ENCODE assay signal across 20 cellular contexts in the genomic region with DNA sequence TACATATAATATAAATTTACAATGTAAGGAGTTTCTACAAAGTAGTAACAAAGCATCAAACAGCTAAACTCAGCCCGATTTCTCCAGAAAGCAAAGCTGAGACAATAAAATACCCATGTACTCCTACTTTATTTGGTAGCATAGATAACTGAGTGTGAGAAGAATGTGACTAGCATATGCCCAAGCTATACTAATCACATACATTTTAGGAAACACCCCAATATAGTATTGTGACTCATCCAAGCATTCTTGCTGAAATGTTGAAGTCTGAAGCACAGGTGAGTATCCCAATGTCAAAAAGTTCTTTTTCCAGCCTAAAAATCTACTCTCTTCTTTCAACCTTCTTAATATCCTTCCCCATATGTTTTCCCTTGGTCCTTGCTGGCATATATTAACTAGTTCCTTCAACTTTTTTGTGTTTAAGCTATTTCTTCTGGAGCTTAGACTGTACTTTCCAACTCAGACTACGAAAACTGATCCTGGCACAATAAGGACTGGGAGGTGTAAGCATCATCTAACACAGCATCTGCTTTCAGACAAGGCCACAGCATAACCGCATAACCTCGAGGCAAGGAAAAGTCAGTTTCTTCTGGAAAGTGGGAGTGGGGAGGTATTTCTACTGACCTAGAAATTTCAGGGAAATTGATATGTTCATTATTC.
A peak's percentile ranks its signal among the peaks of the same experiment; 100 is the strongest.
DNase-seq lines count a peak whose midpoint lies in the region; ATAC-seq lines count a peak whose summit lies in the region.
"Had no signal": no experiment of that assay in that cellular context is flagged by ENCODE, and none has a peak within 500 bp of the region (broad histone marks: within the 10 kb centered on the region; RNA-seq: fewer than 3 reads in every experiment).

No MANE protein-coding gene starts in this region.

- no peak for DNase-seq in stimulated activated naive CD8-positive, alpha-beta T cell treated with anti-CD3 and anti-CD28 coated beads, Interleukin-15, amount 100 ng/mL, for 72 hours
- no peak for DNase-seq in stimulated activated naive CD8-positive, alpha-beta T cell treated with anti-CD3 and anti-CD28 coated beads, Interleukin-15, Interleukin-2, amounts not matched to agents 100 U/mL and 50 U/mL, for 24 hours
- peak; percentile 1 for DNase-seq in UCSD-AML1 (lab: John Stamatoyannopoulos, UW; ENCODE audit: unreplicated experiment)
- peak; percentile 1 for DNase-seq in left kidney (ENCODE audit: low read depth, low spot score)
- no peak for DNase-seq in dedifferentiated amniotic fluid mesenchymal stem cell (ENCODE audit: extremely low spot score)
- no peak for DNase-seq in NCI-H526 treated with DMSO at 0.1 percent for 48 hours (lab: John Stamatoyannopoulos, UW)
- DNase-seq in EL = no peak
- DNase-seq: Caco-2; CD4-positive, alpha-beta T cell; DMS 273 treated with DMSO at 0.1 percent for 48 hours; DMS79 treated with DMSO at 0.1 percent for 48 hours; H9; HFFc6; NCI-H1417; NCI-H1694 treated with DMSO at 0.1 percent for 48 hours; NCI-H2081 treated with DMSO at 0.1 percent for 48 hours; NCI-H2171 treated with DMSO at 0.1 percent for 48 hours; NCI-H524 treated with DMSO at 0.1 percent for 48 hours; SHP77 had no signal

- no peaks in the 10 kb centered on the region for H3K27me3 Mint-ChIP-seq in stimulated activated naive CD8-positive, alpha-beta T cell treated with anti-CD3 and anti-CD28 coated beads, Interleukin-15, amount 100 ng/mL, for 72 hours
- H3K27me3 Mint-ChIP-seq: CD4-positive, alpha-beta T cell; IgD-negative memory B cell had no signal

- no peak overlapping the region for H3K4me3 Mint-ChIP-seq in stimulated activated naive CD8-positive, alpha-beta T cell treated with anti-CD3 and anti-CD28 coated beads, Interleukin-15, amount 100 ng/mL, for 72 hours
- H3K4me3 Mint-ChIP-seq: CD4-positive, alpha-beta T cell; H9; HFFc6; IgD-negative memory B cell had no signal

- no peaks in the 10 kb centered on the region for H3K9me3 Mint-ChIP-seq in stimulated activated naive CD8-positive, alpha-beta T cell treated with anti-CD3 and anti-CD28 coated beads, Interleukin-15, amount 100 ng/mL, for 72 hours
- H3K9me3 Mint-ChIP-seq: H9, HFFc6 had no signal

- no peak overlapping the region for H3K27ac Mint-ChIP-seq in stimulated activated naive CD8-positive, alpha-beta T cell treated with anti-CD3 and anti-CD28 coated beads, Interleukin-15, amount 100 ng/mL, for 72 hours
- H3K27ac Mint-ChIP-seq: CD4-positive, alpha-beta T cell; H9; HFFc6; IgD-negative memory B cell had no signal

- no peaks in the 10 kb centered on the region for H3K4me1 Mint-ChIP-seq in stimulated activated naive CD8-positive, alpha-beta T cell treated with anti-CD3 and anti-CD28 coated beads, Interleukin-15, amount 100 ng/mL, for 72 hours
- H3K4me1 Mint-ChIP-seq: H9, IgD-negative memory B cell had no signal

- ATAC-seq in stimulated activated naive CD8-positive, alpha-beta T cell treated with anti-CD3 and anti-CD28 coated beads, Interleukin-15, amount 100 ng/mL, for 72 hours = peak; percentile 74
- no peak for ATAC-seq in stimulated activated naive CD8-positive, alpha-beta T cell treated with anti-CD3 and anti-CD28 coated beads, Interleukin-15, Interleukin-2, amounts not matched to agents 100 U/mL and 50 U/mL, for 24 hours

Comparison
In these comparisons a context has a peak if more than half of its experiments do, and no peak if none do; other contexts are left out.
1. DNase-seq: peak in UCSD-AML1 (single experiment) and left kidney (single experiment); none in stimulated activated naive CD8-positive, alpha-beta T cell treated with anti-CD3 and anti-CD28 coated beads, Interleukin-15, amount 100 ng/mL, for 72 hours (0 of 2), stimulated activated naive CD8-positive, alpha-beta T cell treated with anti-CD3 and anti-CD28 coated beads, Interleukin-15, Interleukin-2, amounts not matched to agents 100 U/mL and 50 U/mL, for 24 hours (single experiment), dedifferentiated amniotic fluid mesenchymal stem cell (single experiment), NCI-H526 treated with DMSO at 0.1 percent for 48 hours (single experiment) and EL (single experiment).